Comparison of ENCODE assay signal across 8 cellular contexts in genomic region chr16:70437017-70437581, GRCh38. TPM values are rescaled to one million over a fixed set of nuclear protein-coding genes. Genes with fewer than 3 reads are reported as not detected.
DNase-seq lines count a peak whose midpoint lies in the region; ATAC-seq and TF ChIP-seq lines count a peak whose summit lies in the region.

No MANE protein-coding gene starts in this region.

- peaks cover 47% of the 10 kb centered on the region for H3K4me1 Mint-ChIP-seq in activated T-cell treated with anti-CD3 and anti-CD28 coated beads, Interleukin-2, amount 50 U/mL, for 72 hours (ENCODE audit: low read depth)

- H3K9me3 Mint-ChIP-seq in activated T-cell treated with anti-CD3 and anti-CD28 coated beads, Interleukin-2, amount 50 U/mL, for 72 hours, result no peaks in the 10 kb centered on the region

- DNase-seq in activated T-cell treated with anti-CD3 and anti-CD28 coated beads, Interleukin-2, amount 50 U/mL, for 72 hours, result no peak
- DNase-seq in activated T-cell treated with anti-CD3 and anti-CD28 coated beads, Interleukin-2, amount 50 U/mL, for 48 hours, result no peak
- DNase-seq in fibroblast of peridontal ligament (ENCODE audit: extremely low read depth) (peak; percentile 86), smooth muscle cell of the brain vasculature (ENCODE audit: low read depth, low spot score) (peak; percentile 78), NCI-H1694 (lab: John Stamatoyannopoulos, UW) (no peak), NCI-H1092 (lab: John Stamatoyannopoulos, UW) (no peak), left colon (no peak)

- H3K4me3 Mint-ChIP-seq in activated T-cell treated with anti-CD3 and anti-CD28 coated beads, Interleukin-2, amount 50 U/mL, for 72 hours, result peak overlapping the region; percentile 94 to 100

- H3K36me3 Mint-ChIP-seq in activated T-cell treated with anti-CD3 and anti-CD28 coated beads, Interleukin-2, amount 50 U/mL, for 72 hours (ENCODE audit: insufficient read depth in 2 of 2), result peaks cover 6 to 7% of the 10 kb centered on the region in 2 donors

- ATAC-seq in activated T-cell treated with anti-CD3 and anti-CD28 coated beads, Interleukin-2, amount 50 U/mL, for 72 hours (replicated peaks in 1 of 2), result no peak
- no peak for ATAC-seq in left colon

- no peak overlapping the region for H3K27ac Mint-ChIP-seq in activated T-cell treated with anti-CD3 and anti-CD28 coated beads, Interleukin-2, amount 50 U/mL, for 72 hours

- H3K27me3 Mint-ChIP-seq in activated T-cell treated with anti-CD3 and anti-CD28 coated beads, Interleukin-2, amount 50 U/mL, for 72 hours (ENCODE audit: low read depth), result no peaks in the 10 kb centered on the region

- peak; percentile 7; the same call in 1 of the 2 replicates for TF ChIP-seq POLR2A in Raji (IDR thresholded peaks at IDR 0.05; ENCODE audit: insufficient read depth, low read depth, low read length)

- intact Hi-C loops in left colon (cut with DNase I, micrococcal nuclease), result no loop called here

RNA-seq across cellular contexts. Expression of gene ST3GAL2, which starts 1.8 kb away (rescaled TPM):
- 10 to 100 TPM; 15.9 to 18.3 TPM for total RNA-seq in activated T-cell treated with anti-CD3 and anti-CD28 coated beads, Interleukin-2, amount 50 U/mL, for 72 hours
- 1 to 10 TPM; 6.0 to 8.7 TPM for total RNA-seq in left colon

RNA-seq across cellular contexts. Expression of gene FCSK, which starts 17.3 kb away (rescaled TPM):
- total RNA-seq in activated T-cell treated with anti-CD3 and anti-CD28 coated beads, Interleukin-2, amount 50 U/mL, for 72 hours, result 10 to 100 TPM; 15.4 to 18.0 TPM
- 10 to 100 TPM; 36.5 to 48.8 TPM for total RNA-seq in left colon

Comparison
In these comparisons a context has a peak if more than half of its experiments do, and no peak if none do; other contexts are left out.
1. DNase-seq: peak in fibroblast of peridontal ligament (single experiment) and smooth muscle cell of the brain vasculature (single experiment); none in activated T-cell treated with anti-CD3 and anti-CD28 coated beads, Interleukin-2, amount 50 U/mL, for 72 hours (0 of 2), activated T-cell treated with anti-CD3 and anti-CD28 coated beads, Interleukin-2, amount 50 U/mL, for 48 hours (0 of 2), NCI-H1694 (single experiment), NCI-H1092 (single experiment) and left colon (0 of 2).